Comparison of ENCODE assay signal across 16 cellular contexts in genomic region chr5:153880094-153880493, GRCh38.
"Had no signal": no experiment of that assay in that cellular context is flagged by ENCODE, and none has a peak within 500 bp of the region (broad histone marks: within the 10 kb centered on the region; RNA-seq: fewer than 3 reads in every experiment).

No MANE protein-coding gene starts in this region.

- DNase-seq: activated CD4-positive, alpha-beta T cell treated with anti-CD3 and anti-CD28 coated beads for 4 hours; activated CD8-positive, alpha-beta memory T cell treated with anti-CD3 and anti-CD28 coated beads, Interleukin-2, amount 50 U/mL, for 4 hours; activated CD8-positive, alpha-beta T cell treated with anti-CD3 and anti-CD28 coated beads for 36 hours; activated gamma-delta T cell; activated T-cell treated with anti-CD3 and anti-CD28 coated beads, Interleukin-2, amount 50 U/mL, for 72 hours; amniotic stem cell; caudate nucleus; hypothalamus; kidney; left ventricle myocardium inferior; naive thymus-derived CD8-positive, alpha-beta T cell; stimulated activated CD4-positive, alpha-beta T cell treated with anti-CD3 and anti-CD28 coated beads, Interleukin-2, amount 100 ng/mL, for 48 hours had no signal

- H3K27ac ChIP-seq: left ventricle myocardium inferior had no signal

- ATAC-seq: activated CD8-positive, alpha-beta T cell treated with anti-CD3 and anti-CD28 coated beads for 36 hours; activated naive CD4-positive, alpha-beta T cell treated with anti-CD3 and anti-CD28 coated beads, Interleukin-2, amount 50 U/mL, for 72 hours; activated T-cell treated with anti-CD3 and anti-CD28 coated beads, Interleukin-2, amount 50 U/mL, for 72 hours; esophagus mucosa; naive thymus-derived CD8-positive, alpha-beta T cell; stimulated activated memory B cell treated with anti-CD40 and anti-IgM and Interleukin-4, amounts not matched to agents 10 μg/mL and 1 μg/mL and 100 μg/mL, for 72 hours; WTC11 had no signal

- H3K4me3 ChIP-seq: left ventricle myocardium inferior had no signal
